In the genomic region with DNA sequence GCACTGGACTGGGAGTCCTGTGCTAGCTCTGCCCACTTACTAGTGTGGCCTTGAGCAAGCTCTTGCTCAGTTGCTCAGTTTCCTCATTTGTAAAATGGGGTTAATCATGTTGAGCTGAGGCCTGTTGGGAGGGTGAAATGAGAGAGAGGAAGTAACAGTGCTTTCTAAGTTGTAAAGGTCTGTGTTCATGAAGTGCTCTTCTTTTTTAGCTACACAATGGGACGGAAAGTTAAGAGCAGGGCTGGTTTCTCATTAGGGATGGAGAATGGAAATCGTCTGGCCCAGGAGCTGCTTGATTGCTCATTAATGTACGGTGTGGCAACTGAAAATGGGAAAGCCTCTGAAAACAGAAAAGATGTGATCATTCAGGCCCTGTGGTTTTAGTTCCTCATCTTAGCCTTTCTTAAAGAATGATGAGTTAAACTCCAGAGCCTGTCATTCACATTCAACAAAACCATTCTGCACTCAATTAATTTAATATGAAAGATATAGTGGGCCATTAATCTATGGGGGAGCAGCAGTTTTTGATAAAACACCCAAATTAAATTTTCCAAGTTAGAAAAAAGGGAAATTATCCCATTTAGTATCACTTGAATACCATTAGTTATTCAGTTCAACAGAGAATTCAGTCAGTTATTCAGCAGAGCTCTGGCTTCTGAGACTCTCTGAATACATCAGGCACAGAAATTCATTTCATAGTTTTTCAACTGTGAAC, we compare ENCODE assay signal across 10 cellular contexts.
DNase-seq lines count a peak whose midpoint lies in the region; ATAC-seq and TF ChIP-seq lines count a peak whose summit lies in the region.
"Had no signal": no experiment of that assay in that cellular context is flagged by ENCODE, and none has a peak within 500 bp of the region (broad histone marks: within the 10 kb centered on the region; RNA-seq: fewer than 3 reads in every experiment).

No MANE protein-coding gene starts in this region.

- H4K20me1 ChIP-seq in smooth muscle cell (ENCODE audit: low read depth): no peaks in the 10 kb centered on the region

- H3K4me1 ChIP-seq in neutrophil (ENCODE audit: control insufficient read depth in 1 of 2, insufficient read depth in 1 of 2, low read depth in 1 of 2, low read length in 1 of 2): peaks cover 71 to 72% of the 10 kb centered on the region in 2 experiments
- no peaks in the 10 kb centered on the region for H3K4me1 ChIP-seq in smooth muscle cell (ENCODE audit: low read depth)

- H3K27ac ChIP-seq in neutrophil (peak overlapping the region; percentile 74), smooth muscle cell (ENCODE audit: low read depth) (no peak overlapping the region)

- 79% methylated on average over 3 of the region's 3 CpGs for WGBS in smooth muscle cell (ENCODE audit: low lambda C conversion rate)

- peak; percentile 71 for ATAC-seq in GM18909 (IDR thresholded peaks at IDR 0.05; ENCODE audit: poor library complexity, unreplicated experiment)
- peak; percentile 37 for ATAC-seq in HG02623 (IDR thresholded peaks at IDR 0.05; ENCODE audit: unreplicated experiment)
- peak; percentile 50 for ATAC-seq in HG03558 (IDR thresholded peaks at IDR 0.05; ENCODE audit: extremely low read depth, unreplicated experiment)

- H3K9ac ChIP-seq in smooth muscle cell (ENCODE audit: low read depth): no peak overlapping the region

- peak overlapping the region in 1 of 2 experiments; percentile 1 for H3K4me3 ChIP-seq in neutrophil (ENCODE audit: low read depth in 1 of 2, low read length in 1 of 2)
- no peak overlapping the region for H3K4me3 ChIP-seq in smooth muscle cell

- H3F3A ChIP-seq in smooth muscle cell (ENCODE audit: low read depth): no peaks in the 10 kb centered on the region

- H2AFZ ChIP-seq in smooth muscle cell (ENCODE audit: low read depth): no peak overlapping the region

- no peaks in the 10 kb centered on the region for H3K79me2 ChIP-seq in smooth muscle cell (ENCODE audit: low read depth)

- H3K36me3 ChIP-seq in neutrophil: no peaks in the 10 kb centered on the region
- H3K36me3 ChIP-seq in smooth muscle cell (ENCODE audit: low read depth): no peaks in the 10 kb centered on the region

- H3K4me2 ChIP-seq in smooth muscle cell: no peak overlapping the region

- H3K27me3 ChIP-seq in neutrophil: no peaks in the 10 kb centered on the region
- H3K27me3 ChIP-seq in smooth muscle cell (ENCODE audit: low read depth): no peaks in the 10 kb centered on the region

- H3K9me3 ChIP-seq in neutrophil (no peaks in the 10 kb centered on the region), smooth muscle cell (replicated peaks; ENCODE audit: low read depth) (no peaks in the 10 kb centered on the region)

- TF ChIP-seq CTCF in neutrophil (IDR thresholded peaks at IDR 0.05): no peak
- no peak for TF ChIP-seq CTCF in smooth muscle cell (IDR thresholded peaks at IDR 0.05; ENCODE audit: borderline replicate concordance, insufficient read depth, poor library complexity, severe bottlenecking)

- no peak for DNase-seq in islet precursor cell
- no peak for DNase-seq in smooth muscle cell (lab: John Stamatoyannopoulos, UW; ENCODE audit: unreplicated experiment)
- DNase-seq in AG20443 (ENCODE audit: low spot score): no peak
- DNase-seq: activated gamma-delta T cell treated with Interleukin-2 at 50 U/mL for 16 hours, NCI-H748 treated with DMSO at 0.1 percent for 48 hours, nucleus accumbens had no signal
